In genomic region chr4:101644516-101644915, GRCh38 we compare ENCODE assay signal across 19 cellular contexts.
"Had no signal": no experiment of that assay in that cellular context is flagged by ENCODE, and none has a peak within 500 bp of the region (broad histone marks: within the 10 kb centered on the region; RNA-seq: fewer than 3 reads in every experiment).

No MANE protein-coding gene starts in this region.

- DNase-seq: occipital lobe; ovary; posterior cingulate gyrus; psoas muscle; right cardiac atrium; right lobe of liver; sigmoid colon; small intestine; stimulated activated CD4-positive, alpha-beta T cell treated with anti-CD3 and anti-CD28 coated beads, Interleukin-15, amount 100 ng/mL, for 24 hours; stimulated activated CD4-positive, alpha-beta T cell treated with anti-CD3 and anti-CD28 coated beads, Interleukin-2, amount 100 ng/mL, for 24 hours; stimulated activated CD4-positive, alpha-beta T cell treated with anti-CD3 and anti-CD28 coated beads, Interleukin-2, amount 100 ng/mL, for 48 hours; stimulated activated CD4-positive, alpha-beta T cell treated with anti-CD3 and anti-CD28 coated beads, Interleukin-4, amount 100 ng/mL, for 24 hours; stimulated activated naive B cell treated with anti-CD40 and anti-IgM and Interleukin-4, amounts not matched to agents 10 μg/mL and 1 μg/mL and 100 μg/mL, for 72 hours; stimulated activated naive CD4-positive, alpha-beta T cell treated with Interleukin-2 at 50 U/mL for 16 hours; stomach; thyroid gland; trophoblast cell; upper lobe of left lung had no signal

- ATAC-seq: psoas muscle; right cardiac atrium; right lobe of liver; stimulated activated effector memory CD8-positive, alpha-beta T cell treated with anti-CD3 and anti-CD28 coated beads, Interleukin-12 subunit alpha, Interleukin-12 subunit beta, amount 100 ng/mL, for 72 hours; stimulated activated naive B cell treated with anti-CD40 and anti-IgM and Interleukin-4, amounts not matched to agents 10 μg/mL and 1 μg/mL and 100 μg/mL, for 72 hours had no signal
